Comparison of ENCODE assay signal across 11 cellular contexts in genomic region chr12:91226951-91227350, GRCh38. TPM values are rescaled to one million over a fixed set of nuclear protein-coding genes. Genes with fewer than 3 reads are reported as not detected.
"Had no signal": no experiment of that assay in that cellular context is flagged by ENCODE, and none has a peak within 500 bp of the region (broad histone marks: within the 10 kb centered on the region; RNA-seq: fewer than 3 reads in every experiment).

No MANE protein-coding gene starts in this region.

- H3K4me3 Mint-ChIP-seq: HFFc6 had no signal

- H3K9ac ChIP-seq: GM23248, KMS-11 had no signal

- H3K9me3 Mint-ChIP-seq: HFFc6, IgD-negative memory B cell had no signal

- H3K36me3 Mint-ChIP-seq: IgD-negative memory B cell had no signal

- H3K36me3 ChIP-seq: HAP-1 had no signal

- H3K27me3 Mint-ChIP-seq: IgD-negative memory B cell had no signal

- H3K4me2 ChIP-seq: KMS-11 had no signal

- H3K27ac Mint-ChIP-seq: HFFc6, IgD-negative memory B cell had no signal

- H3K4me1 ChIP-seq: HAP-1 had no signal

- DNase-seq: GM23248, GOT3, H7, HFFc6, KBM-7 had no signal

- ATAC-seq: HCT116 had no signal

- FAIRE-seq: HTR-8/SVneo had no signal

- H3K4me3 ChIP-seq: GM23248, HAP-1 had no signal

- H3K9me3 ChIP-seq: HAP-1 had no signal

- H2AFZ ChIP-seq: GM23248 had no signal

- H3K4me1 Mint-ChIP-seq: IgD-negative memory B cell had no signal

- H3K27ac ChIP-seq: GM23248, KMS-11 had no signal

RNA-seq across cellular contexts. Expression of gene DCN, which starts 44.3 kb away (rescaled TPM):
- total RNA-seq: H7, HT-29 had no signal
- polyA plus RNA-seq: IgD-negative memory B cell had no signal
